Comparison of ENCODE assay signal across 10 cellular contexts in genomic region chr2:98908909-98909308, GRCh38. TPM values are rescaled to one million over a fixed set of nuclear protein-coding genes. Genes with fewer than 3 reads are reported as not detected.
DNase-seq lines count a peak whose midpoint lies in the region; ATAC-seq and TF ChIP-seq lines count a peak whose summit lies in the region.
"Had no signal": no experiment of that assay in that cellular context is flagged by ENCODE, and none has a peak within 500 bp of the region (broad histone marks: within the 10 kb centered on the region; RNA-seq: fewer than 3 reads in every experiment).

No MANE protein-coding gene starts in this region.

- peaks cover 29% of the 10 kb centered on the region for H3K4me1 Mint-ChIP-seq in activated T-helper 2 cell treated with anti-CD3 and anti-CD28 coated beads, Interferon-gamma antibody, Interleukin-2, Interleukin-4, amounts not matched to agents 10 μg/mL and 5 μg/mL and 100 μg/mL, durations not matched to agents 14 hours and 24 hours and 36 hours (ENCODE audit: low read depth)
- H3K4me1 Mint-ChIP-seq in natural killer cell = peaks cover 18 to 21% of the 10 kb centered on the region in 2 donors

- TF ChIP-seq CTCF in AG04450 (IDR thresholded peaks at IDR 0.05; ENCODE audit: low read depth, low read length) (no peak), HL-60 (IDR thresholded peaks at IDR 0.05; ENCODE audit: insufficient read depth, low read length) (no peak), natural killer cell (IDR thresholded peaks at IDR 0.05) (no peak)

- H3K27me3 ChIP-seq in AG04450 (ENCODE audit: control insufficient read depth, insufficient read depth, low read length) (no peaks in the 10 kb centered on the region), HL-60 (ENCODE audit: insufficient read depth, poor library complexity, severe bottlenecking) (no peaks in the 10 kb centered on the region)

- POLR2A ChIA-PET in AG04450 (lab: Yijun Ruan, JAX) = no interaction called here

- H3K9me3 ChIP-seq in AG04450 (ENCODE audit: control insufficient read depth, insufficient read depth, low read length) = no peaks in the 10 kb centered on the region
- H3K9me3 ChIP-seq: prostate gland had no signal

- H3K4me3 ChIP-seq in AG04450 (ENCODE audit: low read depth, low read length) (no peak overlapping the region), HL-60 (replicated peaks; ENCODE audit: insufficient read depth, low read length) (no peak overlapping the region)
- H3K4me3 ChIP-seq: prostate gland had no signal

- no peaks in the 10 kb centered on the region for H3K9me3 Mint-ChIP-seq in activated T-helper 2 cell treated with anti-CD3 and anti-CD28 coated beads, Interferon-gamma antibody, Interleukin-2, Interleukin-4, amounts not matched to agents 10 μg/mL and 5 μg/mL and 100 μg/mL, durations not matched to agents 14 hours and 24 hours and 36 hours
- H3K9me3 Mint-ChIP-seq in natural killer cell = no peaks in the 10 kb centered on the region
- H3K9me3 Mint-ChIP-seq: stimulated activated naive CD8-positive, alpha-beta T cell treated with anti-CD3 and anti-CD28 coated beads, Interleukin-15, Interleukin-2, amounts not matched to agents 100 ng/mL and 50 ng/mL, for 24 hours had no signal

- CTCF ChIA-PET in AG04450 (lab: Charles Lee) = no interaction called here

- peak overlapping the region; percentile 10 for H3K27ac Mint-ChIP-seq in activated T-helper 2 cell treated with anti-CD3 and anti-CD28 coated beads, Interferon-gamma antibody, Interleukin-2, Interleukin-4, amounts not matched to agents 10 μg/mL and 5 μg/mL and 100 μg/mL, durations not matched to agents 14 hours and 24 hours and 36 hours
- no peak overlapping the region for H3K27ac Mint-ChIP-seq in natural killer cell
- H3K27ac Mint-ChIP-seq: stimulated activated naive CD8-positive, alpha-beta T cell treated with anti-CD3 and anti-CD28 coated beads, Interleukin-15, Interleukin-2, amounts not matched to agents 100 ng/mL and 50 ng/mL, for 24 hours had no signal

- H3K36me3 Mint-ChIP-seq in activated T-helper 2 cell treated with anti-CD3 and anti-CD28 coated beads, Interferon-gamma antibody, Interleukin-2, Interleukin-4, amounts not matched to agents 10 μg/mL and 5 μg/mL and 100 μg/mL, durations not matched to agents 14 hours and 24 hours and 36 hours (ENCODE audit: low read depth) = no peaks in the 10 kb centered on the region
- no peaks in the 10 kb centered on the region for H3K36me3 Mint-ChIP-seq in natural killer cell

- ATAC-seq in natural killer cell (no peak), HG02840 (IDR thresholded peaks at IDR 0.05; ENCODE audit: low FRiP score, unreplicated experiment) (no peak), GM19452 (IDR thresholded peaks at IDR 0.05; ENCODE audit: unreplicated experiment) (no peak), HG02759 (IDR thresholded peaks at IDR 0.05; ENCODE audit: unreplicated experiment) (no peak)

- H3K4me3 Mint-ChIP-seq in activated T-helper 2 cell treated with anti-CD3 and anti-CD28 coated beads, Interferon-gamma antibody, Interleukin-2, Interleukin-4, amounts not matched to agents 10 μg/mL and 5 μg/mL and 100 μg/mL, durations not matched to agents 14 hours and 24 hours and 36 hours (ENCODE audit: low read depth) = peak overlapping the region; percentile 9
- no peak overlapping the region for H3K4me3 Mint-ChIP-seq in natural killer cell
- H3K4me3 Mint-ChIP-seq: stimulated activated naive CD8-positive, alpha-beta T cell treated with anti-CD3 and anti-CD28 coated beads, Interleukin-15, Interleukin-2, amounts not matched to agents 100 ng/mL and 50 ng/mL, for 24 hours had no signal

- no peak for DNase-seq in AG04450 (ENCODE audit: low read depth, low spot score)
- DNase-seq in HL-60 (ENCODE audit: low read depth in 1 of 2, low spot score in 1 of 2) = peak in 1 of 2 experiments; percentile 49
- DNase-seq in activated T-helper 2 cell treated with anti-CD3 and anti-CD28 coated beads, Interferon-gamma antibody, Interleukin-2, Interleukin-4, amounts not matched to agents 10 μg/mL and 5 μg/mL and 100 μg/mL, durations not matched to agents 14 hours and 24 hours and 36 hours (ENCODE audit: low spot score) = no peak
- peak; percentile 48 for DNase-seq in islet precursor cell
- no peak for DNase-seq in natural killer cell

- intact Hi-C loops in activated T-helper 2 cell treated with anti-CD3 and anti-CD28 coated beads, Interferon-gamma antibody, Interleukin-2, Interleukin-4, amounts not matched to agents 10 μg/mL and 5 μg/mL and 100 μg/mL, durations not matched to agents 14 hours and 24 hours and 36 hours (cut with micrococcal nuclease) = no loop called here
- intact Hi-C loops in natural killer cell (cut with micrococcal nuclease) = no loop called here

- peak overlapping the region; percentile 75 for H3K27ac ChIP-seq in AG04450 (ENCODE audit: low read depth, low read length)
- peak overlapping the region; percentile 74 for H3K27ac ChIP-seq in HL-60 (replicated peaks)
- H3K27ac ChIP-seq: prostate gland had no signal

- H3K27me3 Mint-ChIP-seq in activated T-helper 2 cell treated with anti-CD3 and anti-CD28 coated beads, Interferon-gamma antibody, Interleukin-2, Interleukin-4, amounts not matched to agents 10 μg/mL and 5 μg/mL and 100 μg/mL, durations not matched to agents 14 hours and 24 hours and 36 hours (ENCODE audit: low read depth) = peaks cover 24% of the 10 kb centered on the region
- H3K27me3 Mint-ChIP-seq in natural killer cell (ENCODE audit: low read depth in 2 of 2) = peaks cover 15 to 55% of the 10 kb centered on the region in 2 donors

RNA-seq across cellular contexts. Expression of gene CRACDL, which starts 27.1 kb away (rescaled TPM):
- not detected in 2 replicates for polyA plus RNA-seq in AG04450 (2011; rRNA removed)
- polyA minus RNA-seq in AG04450 (2011; rRNA and poly(A)+ RNA removed) = 0.35 TPM in 1 of 2 replicates, not detected in the other
- total RNA-seq in activated T-helper 2 cell treated with anti-CD3 and anti-CD28 coated beads, Interferon-gamma antibody, Interleukin-2, Interleukin-4, amounts not matched to agents 10 μg/mL and 5 μg/mL and 100 μg/mL, durations not matched to agents 14 hours and 24 hours and 36 hours = 0.37 and 0.55 TPM in 2 replicates
- under 1 TPM; 0.09 to 0.40 (median 0.11) TPM for total RNA-seq in natural killer cell
